Comparison of ENCODE assay signal across 10 cellular contexts in genomic region chr17:39800540-39800939, GRCh38.
A peak's percentile ranks its signal among the peaks of the same experiment; 100 is the strongest.
DNase-seq lines count a peak whose midpoint lies in the region; FAIRE-seq and TF ChIP-seq lines count a peak whose summit lies in the region.
"Had no signal": no experiment of that assay in that cellular context is flagged by ENCODE, and none has a peak within 500 bp of the region (broad histone marks: within the 10 kb centered on the region; RNA-seq: fewer than 3 reads in every experiment).

No MANE protein-coding gene starts in this region.

- H3K27ac ChIP-seq in small intestine (ENCODE audit: low read depth in 1 of 2, low read length in 1 of 2) (peak overlapping the region; percentile 24 to 32), coronary artery (no peak overlapping the region)

- peaks cover 22% of the 10 kb centered on the region for H3K36me3 Mint-ChIP-seq in activated T-helper 1 cell treated with anti-CD3 and anti-CD28 coated beads, Interleukin-12 subunit alpha, Interleukin-12 subunit beta, Interleukin-2, Interleukin-4 antibody, amounts not matched to agents 30 ng/mL and 10 ng/mL and 1 ng/mL, durations not matched to agents 14 hours and 24 hours and 36 hours (ENCODE audit: low read depth)
- no peaks in the 10 kb centered on the region for H3K36me3 Mint-ChIP-seq in Caco-2 (ENCODE audit: insufficient read depth, unreplicated experiment)

- H3K4me3 ChIP-seq in small intestine (ENCODE audit: low read depth in 1 of 2, low read length in 2 of 2) (no peak overlapping the region), coronary artery (no peak overlapping the region), Caco-2 (ENCODE audit: low read depth, low read length) (no peak overlapping the region)
- H3K4me3 ChIP-seq: heart right ventricle, MG63 had no signal

- no peaks in the 10 kb centered on the region for H3K27me3 Mint-ChIP-seq in activated T-helper 1 cell treated with anti-CD3 and anti-CD28 coated beads, Interleukin-12 subunit alpha, Interleukin-12 subunit beta, Interleukin-2, Interleukin-4 antibody, amounts not matched to agents 30 ng/mL and 10 ng/mL and 1 ng/mL, durations not matched to agents 14 hours and 24 hours and 36 hours (ENCODE audit: insufficient read depth)
- H3K27me3 Mint-ChIP-seq in Caco-2 (ENCODE audit: insufficient read depth, unreplicated experiment) = peaks cover 3% of the 10 kb centered on the region

- peaks cover 40% of the 10 kb centered on the region for H3K4me1 Mint-ChIP-seq in activated T-helper 1 cell treated with anti-CD3 and anti-CD28 coated beads, Interleukin-12 subunit alpha, Interleukin-12 subunit beta, Interleukin-2, Interleukin-4 antibody, amounts not matched to agents 30 ng/mL and 10 ng/mL and 1 ng/mL, durations not matched to agents 14 hours and 24 hours and 36 hours (ENCODE audit: low read depth)
- no peaks in the 10 kb centered on the region for H3K4me1 Mint-ChIP-seq in Caco-2 (ENCODE audit: low read depth, unreplicated experiment)

- POLR2A ChIA-PET in Caco-2 (lab: Charles Lee) = no interaction called here

- BruUV-seq in Caco-2 (replicated peaks; lab: Mats Ljungman, UMichigan) = no TSS peak

- no peaks in the 10 kb centered on the region for H3K9me3 Mint-ChIP-seq in activated T-helper 1 cell treated with anti-CD3 and anti-CD28 coated beads, Interleukin-12 subunit alpha, Interleukin-12 subunit beta, Interleukin-2, Interleukin-4 antibody, amounts not matched to agents 30 ng/mL and 10 ng/mL and 1 ng/mL, durations not matched to agents 14 hours and 24 hours and 36 hours
- H3K9me3 Mint-ChIP-seq in Caco-2 (ENCODE audit: unreplicated experiment) = peaks cover 6% of the 10 kb centered on the region

- DNase-seq in GM12892 (ENCODE audit: insufficient read length) (no peak), NCI-H1105 (lab: John Stamatoyannopoulos, UW) (peak; percentile 27), small intestine (peak; percentile 43), coronary artery (ENCODE audit: low spot score) (no peak), HPDE6-E6E7 (ENCODE audit: extremely low spot score) (no peak), Caco-2 (no peak), anterior cingulate cortex (lab: John Stamatoyannopoulos, UW) (no peak)
- peak; percentile 54 for DNase-seq in activated T-helper 1 cell treated with anti-CD3 and anti-CD28 coated beads, Interleukin-12 subunit alpha, Interleukin-12 subunit beta, Interleukin-2, Interleukin-4 antibody, amounts not matched to agents 30 ng/mL and 10 ng/mL and 1 ng/mL, durations not matched to agents 14 hours and 24 hours and 36 hours (ENCODE audit: low spot score)
- DNase-seq: heart right ventricle, MG63 had no signal

- H3K27ac Mint-ChIP-seq in activated T-helper 1 cell treated with anti-CD3 and anti-CD28 coated beads, Interleukin-12 subunit alpha, Interleukin-12 subunit beta, Interleukin-2, Interleukin-4 antibody, amounts not matched to agents 30 ng/mL and 10 ng/mL and 1 ng/mL, durations not matched to agents 14 hours and 24 hours and 36 hours = peak overlapping the region; percentile 75
- no peak overlapping the region for H3K27ac Mint-ChIP-seq in Caco-2 (ENCODE audit: unreplicated experiment)

- no peaks in the 10 kb centered on the region for H3K9me3 ChIP-seq in small intestine (ENCODE audit: control insufficient read depth, low read depth)
- no peaks in the 10 kb centered on the region for H3K9me3 ChIP-seq in Caco-2
- H3K9me3 ChIP-seq: heart right ventricle, MG63 had no signal

- TF ChIP-seq POLR2A in GM12892 (IDR thresholded peaks at IDR 0.05; ENCODE audit: low read depth, low read length) = no peak

- intact Hi-C loops in activated T-helper 1 cell treated with anti-CD3 and anti-CD28 coated beads, Interleukin-12 subunit alpha, Interleukin-12 subunit beta, Interleukin-2, Interleukin-4 antibody, amounts not matched to agents 30 ng/mL and 10 ng/mL and 1 ng/mL, durations not matched to agents 14 hours and 24 hours and 36 hours (cut with micrococcal nuclease) = loop anchor here (1.0 kb wide), 2 partner anchors 9 to 19 kb away; no protein-coding TSS in a partner anchor
- intact Hi-C loops in Caco-2 (cut with micrococcal nuclease; ENCODE audit: unreplicated experiment) = no loop called here

- H3K36me3 ChIP-seq in small intestine (ENCODE audit: control insufficient read depth in 2 of 2, insufficient read depth in 2 of 2, low read length in 2 of 2) = no peaks in the 10 kb centered on the region
- no peaks in the 10 kb centered on the region for H3K36me3 ChIP-seq in Caco-2 (ENCODE audit: control insufficient read depth, insufficient read depth, low read length)
- H3K36me3 ChIP-seq: heart right ventricle, MG63 had no signal

- TF ChIP-seq CTCF in coronary artery (IDR thresholded peaks at IDR 0.05) (no peak), Caco-2 (IDR thresholded peaks at IDR 0.05; ENCODE audit: insufficient read depth in 1 of 2, low read depth in 1 of 2, low read length in 1 of 2, severe bottlenecking in 1 of 2, unreplicated experiment in 1 of 2) (no peak)

- CTCF ChIA-PET in Caco-2 (lab: Charles Lee) = no interaction called here

- H3K4me3 Mint-ChIP-seq in activated T-helper 1 cell treated with anti-CD3 and anti-CD28 coated beads, Interleukin-12 subunit alpha, Interleukin-12 subunit beta, Interleukin-2, Interleukin-4 antibody, amounts not matched to agents 30 ng/mL and 10 ng/mL and 1 ng/mL, durations not matched to agents 14 hours and 24 hours and 36 hours = peak overlapping the region; percentile 45
- no peak overlapping the region for H3K4me3 Mint-ChIP-seq in Caco-2 (ENCODE audit: unreplicated experiment)

- peak; percentile 99 for FAIRE-seq in GM12892 (lab: Jason Lieb, UNC)
- FAIRE-seq in small intestine (lab: Jason Lieb, UNC) = no peak

- H3K27me3 ChIP-seq in small intestine (ENCODE audit: control insufficient read depth in 2 of 2, insufficient read depth in 2 of 2, low read length in 2 of 2) = no peaks in the 10 kb centered on the region
- no peaks in the 10 kb centered on the region for H3K27me3 ChIP-seq in Caco-2 (replicated peaks; ENCODE audit: control insufficient read depth, insufficient read depth, low read length)

- WGBS in small intestine, 3 donors = 30 to 52% (median 32%) methylated on average over 1 of the region's 1 CpG

- H3K4me1 ChIP-seq in small intestine (ENCODE audit: control insufficient read depth in 2 of 2, insufficient read depth in 1 of 2, low read depth in 1 of 2, low read length in 1 of 2) (no peaks in the 10 kb centered on the region), Caco-2 (no peaks in the 10 kb centered on the region)
- H3K4me1 ChIP-seq: heart right ventricle had no signal

Comparison
In these comparisons a context has a peak if more than half of its experiments do, and no peak if none do; other contexts are left out.
1. DNase-seq: peak in NCI-H1105 (single experiment), activated T-helper 1 cell treated with anti-CD3 and anti-CD28 coated beads, Interleukin-12 subunit alpha, Interleukin-12 subunit beta, Interleukin-2, Interleukin-4 antibody, amounts not matched to agents 30 ng/mL and 10 ng/mL and 1 ng/mL, durations not matched to agents 14 hours and 24 hours and 36 hours (single experiment) and small intestine (single experiment); none in GM12892 (single experiment), coronary artery (single experiment), HPDE6-E6E7 (single experiment), Caco-2 (0 of 2) and anterior cingulate cortex (0 of 58).
2. H3K27ac ChIP-seq: peak in small intestine (2 of 2); none in coronary artery (0 of 2).